15 cellular contexts compared by ENCODE assay signal in genomic region chr1:96387785-96388184, GRCh38.
A peak's percentile ranks its signal among the peaks of the same experiment; 100 is the strongest.
DNase-seq lines count a peak whose midpoint lies in the region; ATAC-seq and TF ChIP-seq lines count a peak whose summit lies in the region.
"Had no signal": no experiment of that assay in that cellular context is flagged by ENCODE, and none has a peak within 500 bp of the region (broad histone marks: within the 10 kb centered on the region; RNA-seq: fewer than 3 reads in every experiment).

No MANE protein-coding gene starts in this region.

- peak overlapping the region; percentile 65; the same call in 1 of the 2 replicates for H3K14ac ChIP-seq in H9 (ENCODE audit: insufficient read depth, low read length)

- H3K27ac Mint-ChIP-seq in H9: no peak overlapping the region
- no peak overlapping the region for H3K27ac Mint-ChIP-seq in activated CD8-positive, alpha-beta memory T cell treated with anti-CD3 and anti-CD28 coated beads, Interleukin-2, amount 10 ng/mL, durations not matched to agents 7 days and 5 days
- no peak overlapping the region for H3K27ac Mint-ChIP-seq in CD8-positive, alpha-beta memory T cell
- H3K27ac Mint-ChIP-seq: CD14-positive monocyte had no signal

- peaks cover 3 to 8% of the 10 kb centered on the region in 2 experiments; a peak in 3 of 5 replicates for H3K9me3 Mint-ChIP-seq in H9
- H3K9me3 Mint-ChIP-seq in activated CD8-positive, alpha-beta memory T cell treated with anti-CD3 and anti-CD28 coated beads, Interleukin-2, amount 10 ng/mL, durations not matched to agents 7 days and 5 days (ENCODE audit: low read depth): no peaks in the 10 kb centered on the region
- peaks cover 0 to 9% (median 2%) of the 10 kb centered on the region in 5 donors for H3K9me3 Mint-ChIP-seq in CD8-positive, alpha-beta memory T cell

- no peak overlapping the region for H2AFZ ChIP-seq in H9 (ENCODE audit: low read length)

- H2BK20ac ChIP-seq in H9 (ENCODE audit: low read depth, low read length, poor library complexity, severe bottlenecking): no peak overlapping the region

- H3K4me3 ChIP-seq in CD8-positive, alpha-beta memory T cell (ENCODE audit: low read length): no peak overlapping the region
- no peak overlapping the region for H3K4me3 ChIP-seq in ovary
- H3K4me3 ChIP-seq: SJCRH30 had no signal

- intact Hi-C loops in ovary (cut with DNase I): no loop called here

- CTCF ChIA-PET in activated CD8-positive, alpha-beta memory T cell treated with anti-CD3 and anti-CD28 coated beads, Interleukin-2, amount 10 ng/mL, durations not matched to agents 7 days and 5 days (lab: Charles Lee): no interaction called here
- CTCF ChIA-PET in CD8-positive, alpha-beta memory T cell (lab: Charles Lee): no interaction called here

- H2AK5ac ChIP-seq in H9 (ENCODE audit: insufficient read length, low read length): no peak overlapping the region

- H4K20me1 ChIP-seq in H9 (ENCODE audit: control insufficient read depth, insufficient read depth, insufficient read length): no peaks in the 10 kb centered on the region

- no peaks in the 10 kb centered on the region for H3K79me2 ChIP-seq in H9 (ENCODE audit: insufficient read depth, low read length)

- H3K27me3 ChIP-seq in H9 (ENCODE audit: insufficient read depth, low read length) (no peaks in the 10 kb centered on the region), foreskin keratinocyte (no peaks in the 10 kb centered on the region), ovary (no peaks in the 10 kb centered on the region)
- H3K27me3 ChIP-seq in CD8-positive, alpha-beta memory T cell (ENCODE audit: insufficient read depth, low read length, poor library complexity, severe bottlenecking): no peaks in the 10 kb centered on the region
- H3K27me3 ChIP-seq: SJCRH30 had no signal

- peaks cover 0 to 3% of the 10 kb centered on the region in 2 experiments; a peak in 1 of 4 replicates for H3K4me1 Mint-ChIP-seq in H9
- H3K4me1 Mint-ChIP-seq in activated CD8-positive, alpha-beta memory T cell treated with anti-CD3 and anti-CD28 coated beads, Interleukin-2, amount 10 ng/mL, durations not matched to agents 7 days and 5 days: no peaks in the 10 kb centered on the region
- H3K4me1 Mint-ChIP-seq in CD8-positive, alpha-beta memory T cell: no peaks in the 10 kb centered on the region
- H3K4me1 Mint-ChIP-seq: CD14-positive monocyte had no signal

- no peaks in the 10 kb centered on the region for H3K36me3 Mint-ChIP-seq in H9 (ENCODE audit: insufficient read depth in 1 of 3, low read depth in 3 of 3)
- H3K36me3 Mint-ChIP-seq in activated CD8-positive, alpha-beta memory T cell treated with anti-CD3 and anti-CD28 coated beads, Interleukin-2, amount 10 ng/mL, durations not matched to agents 7 days and 5 days: no peaks in the 10 kb centered on the region
- no peaks in the 10 kb centered on the region for H3K36me3 Mint-ChIP-seq in CD8-positive, alpha-beta memory T cell
- H3K36me3 Mint-ChIP-seq: CD14-positive monocyte had no signal

- H3K56ac ChIP-seq in H9 (ENCODE audit: insufficient read length, low read depth, low read length): no peak overlapping the region

- no peak overlapping the region for H3K23ac ChIP-seq in H9 (ENCODE audit: insufficient read length, low read depth, low read length)

- no peak overlapping the region for H3T11ph ChIP-seq in H9 (ENCODE audit: low read length)

- TF ChIP-seq POLR2A in ovary (IDR thresholded peaks at IDR 0.05): no peak

- no peaks in the 10 kb centered on the region for H3K4me1 ChIP-seq in H9 (ENCODE audit: insufficient read depth, low read length)
- H3K4me1 ChIP-seq in foreskin keratinocyte: no peaks in the 10 kb centered on the region
- no peaks in the 10 kb centered on the region for H3K4me1 ChIP-seq in CD8-positive, alpha-beta memory T cell (ENCODE audit: insufficient read depth, low read length)
- H3K4me1 ChIP-seq in ovary (ENCODE audit: insufficient read depth): no peaks in the 10 kb centered on the region
- H3K4me1 ChIP-seq: SJCRH30 had no signal

- H3K4me3 Mint-ChIP-seq in H9: no peak overlapping the region
- no peak overlapping the region for H3K4me3 Mint-ChIP-seq in activated CD8-positive, alpha-beta memory T cell treated with anti-CD3 and anti-CD28 coated beads, Interleukin-2, amount 10 ng/mL, durations not matched to agents 7 days and 5 days
- H3K4me3 Mint-ChIP-seq in CD8-positive, alpha-beta memory T cell: no peak overlapping the region
- H3K4me3 Mint-ChIP-seq: CD14-positive monocyte had no signal

- H3K9me3 ChIP-seq in H9 (ENCODE audit: control insufficient read depth, low read depth, low read length): no peaks in the 10 kb centered on the region
- no peaks in the 10 kb centered on the region for H3K9me3 ChIP-seq in CD8-positive, alpha-beta memory T cell (ENCODE audit: low read length)
- no peaks in the 10 kb centered on the region for H3K9me3 ChIP-seq in ovary
- H3K9me3 ChIP-seq: SJCRH30 had no signal

- H3K18ac ChIP-seq in H9 (ENCODE audit: insufficient read length, low read depth, low read length): no peak overlapping the region

- no peak for DNase-seq in H9
- peak; percentile 94 for DNase-seq in NCI-H2171 treated with DMSO at 0.1 percent for 48 hours (lab: John Stamatoyannopoulos, UW)
- DNase-seq in dermis blood vessel endothelial cell: peak; percentile 12
- peak; percentile 76 to 93 for DNase-seq in foreskin keratinocyte
- no peak for DNase-seq in activated CD8-positive, alpha-beta memory T cell treated with anti-CD3 and anti-CD28 coated beads, Interleukin-2, amount 10 ng/mL, durations not matched to agents 7 days and 5 days
- no peak for DNase-seq in CD8-positive, alpha-beta memory T cell
- no peak for DNase-seq in ovary
- DNase-seq: COR-L47, NCI-H2081, NCI-H226, NCI-H69, OCI-M1, SJCRH30 had no signal

- TF ChIP-seq CTCF in H9 (conservative IDR thresholded peaks at IDR 0.05) (no peak), foreskin keratinocyte (conservative IDR thresholded peaks at IDR 0.05) (no peak), ovary (IDR thresholded peaks at IDR 0.05) (no peak)

- H2BK12ac ChIP-seq in H9 (ENCODE audit: insufficient read length, low read depth, low read length): no peak overlapping the region

- H4K5ac ChIP-seq in H9 (ENCODE audit: insufficient read length, low read depth, low read length): no peak overlapping the region

- H3K27ac ChIP-seq in H9 (ENCODE audit: insufficient read length, low read depth, low read length) (no peak overlapping the region), foreskin keratinocyte (peak overlapping the region; percentile 61), ovary (no peak overlapping the region)
- H3K27ac ChIP-seq in CD8-positive, alpha-beta memory T cell (ENCODE audit: low read depth, low read length): no peak overlapping the region
- H3K27ac ChIP-seq: SJCRH30 had no signal

- no peaks in the 10 kb centered on the region for H3K23me2 ChIP-seq in H9 (ENCODE audit: insufficient read length, low read depth, low read length, poor library complexity, severe bottlenecking)

- no peak overlapping the region for H4K91ac ChIP-seq in H9 (ENCODE audit: insufficient read length, low read depth, low read length)

- ATAC-seq in foreskin keratinocyte (peak; percentile 96), HG03520 (IDR thresholded peaks at IDR 0.05; ENCODE audit: unreplicated experiment) (no peak)
- no peak for ATAC-seq in activated CD8-positive, alpha-beta memory T cell treated with anti-CD3 and anti-CD28 coated beads, Interleukin-2, amount 10 ng/mL, durations not matched to agents 7 days and 5 days

- no peak overlapping the region for H4K8ac ChIP-seq in H9 (replicated peaks; ENCODE audit: insufficient read length, low read depth, low read length)

- H2BK5ac ChIP-seq in H9 (ENCODE audit: insufficient read length, low read length): no peak overlapping the region

- no peak overlapping the region for H2BK120ac ChIP-seq in H9 (ENCODE audit: low read depth, low read length, poor library complexity, severe bottlenecking)

- H3K36me3 ChIP-seq in CD8-positive, alpha-beta memory T cell (ENCODE audit: insufficient read depth, low read length): no peaks in the 10 kb centered on the region
- no peaks in the 10 kb centered on the region for H3K36me3 ChIP-seq in ovary
- H3K36me3 ChIP-seq: SJCRH30 had no signal

- H2BK15ac ChIP-seq in H9 (ENCODE audit: low read depth, low read length): no peak overlapping the region

- no peaks in the 10 kb centered on the region for H3K79me1 ChIP-seq in H9 (ENCODE audit: insufficient read depth, low read depth, low read length, poor library complexity, severe bottlenecking)

- no peak overlapping the region for H3K9ac ChIP-seq in H9 (ENCODE audit: extremely low read depth, insufficient read length, low read length)

- WGBS in H9 (ENCODE audit: extremely low coverage, insufficient read length, low lambda C conversion rate): no CpG with 5 or more reads among the region's 3 CpGs
- WGBS in ovary, 3 donors: 92 to 96% (median 95%) methylated on average over 3 of the region's 3 CpGs

- H3K4ac ChIP-seq in H9 (ENCODE audit: low read depth, low read length): no peak overlapping the region

- POLR2A ChIA-PET in CD8-positive, alpha-beta memory T cell (lab: Charles Lee): no interaction called here

- no peak for TF ChIP-seq EP300 in ovary (IDR thresholded peaks at IDR 0.05)

- H3K27me3 Mint-ChIP-seq in H9 (ENCODE audit: low read depth): no peaks in the 10 kb centered on the region
- no peaks in the 10 kb centered on the region for H3K27me3 Mint-ChIP-seq in activated CD8-positive, alpha-beta memory T cell treated with anti-CD3 and anti-CD28 coated beads, Interleukin-2, amount 10 ng/mL, durations not matched to agents 7 days and 5 days
- no peaks in the 10 kb centered on the region for H3K27me3 Mint-ChIP-seq in CD8-positive, alpha-beta memory T cell

- no peak overlapping the region for H3K4me2 ChIP-seq in H9 (ENCODE audit: insufficient read depth, insufficient read length, low read length)

Comparison
In these comparisons a context has a peak if more than half of its experiments do, and no peak if none do; other contexts are left out.
1. DNase-seq: peak in NCI-H2171 treated with DMSO at 0.1 percent for 48 hours (single experiment), dermis blood vessel endothelial cell (single experiment) and foreskin keratinocyte (2 of 2); none in H9 (single experiment), activated CD8-positive, alpha-beta memory T cell treated with anti-CD3 and anti-CD28 coated beads, Interleukin-2, amount 10 ng/mL, durations not matched to agents 7 days and 5 days (single experiment), CD8-positive, alpha-beta memory T cell (0 of 5) and ovary (0 of 5).